Comparison of ENCODE assay signal across 24 cellular contexts in genomic region chr2:217817466-217818292, GRCh38.
DNase-seq lines count a peak whose midpoint lies in the region; ATAC-seq and TF ChIP-seq lines count a peak whose summit lies in the region.
"Had no signal": no experiment of that assay in that cellular context is flagged by ENCODE, and none has a peak within 500 bp of the region (broad histone marks: within the 10 kb centered on the region; RNA-seq: fewer than 3 reads in every experiment).

No MANE protein-coding gene starts in this region.

- H2BK120ac ChIP-seq in neuronal stem cell (ENCODE audit: low read depth, low read length) = no peak overlapping the region

- ATAC-seq in left ventricle myocardium superior = no peak
- ATAC-seq in thoracic aorta (ENCODE audit: insufficient number of reproducible peaks, low FRiP score, low read depth) = no peak
- no peak for ATAC-seq in HG02623 (IDR thresholded peaks at IDR 0.05; ENCODE audit: unreplicated experiment)
- ATAC-seq: SK-N-SH treated with all-trans-retinoic acid at 6 μM for 48 hours had no signal

- no peak for DNase-seq in colonic mucosa
- peak; percentile 37 for DNase-seq in left ventricle myocardium superior
- no peak for DNase-seq in neuronal stem cell (ENCODE audit: low spot score)
- DNase-seq in thoracic aorta (ENCODE audit: low spot score) = no peak
- no peak for DNase-seq in HPDE6-E6E7 (ENCODE audit: extremely low spot score)
- no peak for DNase-seq in ovary
- no peak for DNase-seq in stimulated activated CD4-positive, alpha-beta T cell treated with anti-CD3 and anti-CD28 coated beads, Interleukin-12 subunit alpha, Interleukin-12 subunit beta, amount 100 ng/mL, for 4 hours
- DNase-seq: activated CD4-positive, alpha-beta T cell treated with anti-CD3 and anti-CD28 coated beads for 4 hours; activated CD8-positive, alpha-beta memory T cell treated with anti-CD3 and anti-CD28 coated beads for 24 hours; activated T-cell treated with anti-CD3 and anti-CD28 coated beads, Interleukin-2, amount 50 U/mL, for 1 hour; CD4-positive, CD25-positive, alpha-beta regulatory T cell; DMS 273 treated with DMSO at 0.1 percent for 48 hours; endodermal cell; glutamatergic neuron; NCI-H1105; NCI-H1930; NCI-H748 treated with DMSO at 0.1 percent for 48 hours; stimulated activated CD4-positive, alpha-beta T cell treated with anti-CD3 and anti-CD28 coated beads, Interleukin-4, amount 100 ng/mL, for 1 hour; stimulated activated naive CD4-positive, alpha-beta T cell; thyroid gland had no signal

- no peak overlapping the region for H3K9ac ChIP-seq in colonic mucosa (ENCODE audit: low read depth in 2 of 2, low read length in 2 of 2)
- H3K9ac ChIP-seq in neuronal stem cell (ENCODE audit: low read depth, low read length, poor library complexity) = no peak overlapping the region

- no peak overlapping the region for H3K23ac ChIP-seq in neuronal stem cell (ENCODE audit: low read depth, low read length, poor library complexity)

- H2AFZ ChIP-seq in neuronal stem cell (ENCODE audit: low read length) = no peak overlapping the region

- no peak overlapping the region for H4K8ac ChIP-seq in neuronal stem cell (ENCODE audit: low read depth, low read length)

- TF ChIP-seq CTCF in colonic mucosa (IDR thresholded peaks at IDR 0.05) (no peak), thoracic aorta (IDR thresholded peaks at IDR 0.05) (no peak), ovary (IDR thresholded peaks at IDR 0.05) (no peak)

- no peak overlapping the region for H3K14ac ChIP-seq in neuronal stem cell (ENCODE audit: low read length)

- no peaks in the 10 kb centered on the region for H3K4me1 ChIP-seq in colonic mucosa
- H3K4me1 ChIP-seq in neuronal stem cell (ENCODE audit: control insufficient read depth in 2 of 2, insufficient read depth in 1 of 2, low read depth in 1 of 2, low read length in 2 of 2) = peaks cover 11 to 24% of the 10 kb centered on the region in 2 donors
- peaks cover 20 to 98% of the 10 kb centered on the region in 2 donors for H3K4me1 ChIP-seq in thoracic aorta (ENCODE audit: control insufficient read depth in 1 of 2, low read depth in 2 of 2)
- H3K4me1 ChIP-seq in ovary (ENCODE audit: insufficient read depth) = peaks cover 18% of the 10 kb centered on the region
- H3K4me1 ChIP-seq: HAP-1 had no signal

- H3K4me2 ChIP-seq in neuronal stem cell (ENCODE audit: insufficient read depth, low read length, poor library complexity, severe bottlenecking) = no peak overlapping the region

- no peak overlapping the region for H2BK5ac ChIP-seq in neuronal stem cell (ENCODE audit: low read length)

- no CpG with 5 or more reads among the region's 26 CpGs for WGBS in neuronal stem cell (ENCODE audit: extremely low coverage in 2 of 2, insufficient read length in 2 of 2, insufficient replicate concordance in 1 of 2), 2 donors
- WGBS in ovary, 3 donors = 84 to 90% (median 89%) methylated on average over 26 of the region's 26 CpGs

- no peak for TF ChIP-seq EP300 in ovary (IDR thresholded peaks at IDR 0.05)

- no peaks in the 10 kb centered on the region for H3K9me3 ChIP-seq in colonic mucosa
- H3K9me3 ChIP-seq in neuronal stem cell (replicated peaks in 1 of 2; ENCODE audit: control insufficient read depth in 2 of 2, insufficient read depth in 1 of 2, low read depth in 1 of 2, low read length in 2 of 2) = no peaks in the 10 kb centered on the region
- no peaks in the 10 kb centered on the region for H3K9me3 ChIP-seq in thoracic aorta
- H3K9me3 ChIP-seq in ovary = no peaks in the 10 kb centered on the region
- H3K9me3 ChIP-seq: HAP-1, thyroid gland had no signal

- H3K27ac ChIP-seq in colonic mucosa (peak overlapping the region; percentile 27), neuronal stem cell (replicated peaks; ENCODE audit: low read length) (no peak overlapping the region), thoracic aorta (peak overlapping the region; percentile 2 to 63), ovary (peak overlapping the region in 1 of 2 donors; percentile 14)

- H3K4ac ChIP-seq in neuronal stem cell (ENCODE audit: low read length) = no peak overlapping the region

- H2BK12ac ChIP-seq in neuronal stem cell (ENCODE audit: low read length) = no peak overlapping the region

- no peaks in the 10 kb centered on the region for H3K36me3 ChIP-seq in colonic mucosa
- no peaks in the 10 kb centered on the region for H3K36me3 ChIP-seq in neuronal stem cell (replicated peaks in 1 of 2; ENCODE audit: control insufficient read depth in 2 of 2, insufficient read depth in 2 of 2, low read length in 2 of 2)
- peaks cover 92% of the 10 kb centered on the region for H3K36me3 ChIP-seq in thoracic aorta
- no peaks in the 10 kb centered on the region for H3K36me3 ChIP-seq in ovary
- H3K36me3 ChIP-seq: HAP-1 had no signal

- H3K79me1 ChIP-seq in neuronal stem cell (ENCODE audit: low read depth, low read length) = no peaks in the 10 kb centered on the region

- no peak overlapping the region for H2AK5ac ChIP-seq in neuronal stem cell (ENCODE audit: low read depth, low read length)

- no peak for TF ChIP-seq POLR2A in ovary (IDR thresholded peaks at IDR 0.05)

- no peak overlapping the region for H3K4me3 ChIP-seq in colonic mucosa
- H3K4me3 ChIP-seq in neuronal stem cell (ENCODE audit: low read length in 2 of 2) = no peak overlapping the region
- no peak overlapping the region for H3K4me3 ChIP-seq in thoracic aorta
- no peak overlapping the region for H3K4me3 ChIP-seq in ovary
- H3K4me3 ChIP-seq: HAP-1, skin epidermis, thyroid gland had no signal

- H3K27me3 ChIP-seq in colonic mucosa (no peaks in the 10 kb centered on the region), neuronal stem cell (ENCODE audit: control insufficient read depth in 3 of 3, insufficient read depth in 3 of 3, low read depth in 1 of 3, low read length in 3 of 3) (peaks cover 0 to 24% (median 0%) of the 10 kb centered on the region in 3 experiments), thoracic aorta (replicated peaks; ENCODE audit: insufficient read depth) (no peaks in the 10 kb centered on the region), ovary (no peaks in the 10 kb centered on the region)
- H3K27me3 ChIP-seq: thyroid gland had no signal

- peak overlapping the region; percentile 32 for H3K18ac ChIP-seq in neuronal stem cell (ENCODE audit: low read length)

- intact Hi-C loops in colonic mucosa (cut with DNase I) = no loop called here
- intact Hi-C loops in left ventricle myocardium superior (cut with micrococcal nuclease) = no loop called here
- intact Hi-C loops in ovary (cut with DNase I) = loop anchor here in 1 of 4 donors (5.0 kb wide), 1 partner anchor 525 kb away; no protein-coding TSS in a partner anchor

- H4K91ac ChIP-seq in neuronal stem cell (ENCODE audit: low read depth, low read length, poor library complexity) = no peak overlapping the region

- H2BK15ac ChIP-seq in neuronal stem cell (ENCODE audit: low read length) = no peak overlapping the region
